Comparison of ENCODE assay signal across 29 cellular contexts in genomic region chr2:126653102-126653501, GRCh38. TPM values are rescaled to one million over a fixed set of nuclear protein-coding genes. Genes with fewer than 3 reads are reported as not detected.
"Had no signal": no experiment of that assay in that cellular context is flagged by ENCODE, and none has a peak within 500 bp of the region (broad histone marks: within the 10 kb centered on the region; RNA-seq: fewer than 3 reads in every experiment).

No MANE protein-coding gene starts in this region.

- H3K27ac Mint-ChIP-seq: activated B cell treated with CpG ODN at 0.5 μM for 24 hours; activated CD4-positive, alpha-beta memory T cell treated with anti-CD3 and anti-CD28 coated beads for 36 hours; activated CD8-positive, alpha-beta memory T cell treated with anti-CD3 and anti-CD28 coated beads, Interleukin-2, amount 10 ng/mL, durations not matched to agents 7 days and 5 days; activated naive CD4-positive, alpha-beta T cell treated with anti-CD3 and anti-CD28 coated beads, Interleukin-2, amount 50 U/mL, for 24 hours; dendritic cell treated with granulocyte-macrophage colony-stimulating factor and Interleukin-4, amounts not matched to agents 40 ng/mL and 50 ng/mL, for 4 days; neural progenitor cell; progenitor cell of endocrine pancreas had no signal

- H3K9ac ChIP-seq: neural progenitor cell had no signal

- H2AFZ ChIP-seq: neural progenitor cell had no signal

- H3K4me3 Mint-ChIP-seq: activated B cell treated with CpG ODN at 0.5 μM for 24 hours; activated CD4-positive, alpha-beta memory T cell treated with anti-CD3 and anti-CD28 coated beads for 36 hours; activated CD8-positive, alpha-beta memory T cell treated with anti-CD3 and anti-CD28 coated beads, Interleukin-2, amount 10 ng/mL, durations not matched to agents 7 days and 5 days; activated naive CD4-positive, alpha-beta T cell treated with anti-CD3 and anti-CD28 coated beads, Interleukin-2, amount 50 U/mL, for 24 hours; dendritic cell treated with granulocyte-macrophage colony-stimulating factor and Interleukin-4, amounts not matched to agents 40 ng/mL and 50 ng/mL, for 4 days; neural progenitor cell had no signal

- H3K4me3 ChIP-seq: body of pancreas, cardiac muscle cell, lower lobe of right lung, neural progenitor cell, sigmoid colon, smooth muscle cell, thoracic aorta, upper lobe of left lung had no signal

- H3K4me1 ChIP-seq: foreskin keratinocyte had no signal

- H3K9me3 ChIP-seq: body of pancreas, lower lobe of right lung, sigmoid colon, thoracic aorta, upper lobe of left lung had no signal

- H3K27me3 Mint-ChIP-seq: activated B cell treated with CpG ODN at 0.5 μM for 24 hours; activated CD4-positive, alpha-beta memory T cell treated with anti-CD3 and anti-CD28 coated beads for 36 hours; activated CD8-positive, alpha-beta memory T cell treated with anti-CD3 and anti-CD28 coated beads, Interleukin-2, amount 10 ng/mL, durations not matched to agents 7 days and 5 days; activated naive CD4-positive, alpha-beta T cell treated with anti-CD3 and anti-CD28 coated beads, Interleukin-2, amount 50 U/mL, for 24 hours; naive B cell had no signal

- DNase-seq: activated B cell treated with CpG ODN at 0.5 μM for 24 hours; activated CD4-positive, alpha-beta memory T cell treated with anti-CD3 and anti-CD28 coated beads for 36 hours; activated CD4-positive, alpha-beta T cell treated with anti-CD3 and anti-CD28 coated beads for 4 hours; activated CD8-positive, alpha-beta memory T cell treated with anti-CD3 and anti-CD28 coated beads, Interleukin-2, amount 10 ng/mL, durations not matched to agents 7 days and 5 days; activated gamma-delta T cell treated with Interleukin-2 at 50 U/mL for 16 hours; activated T-cell treated with anti-CD3 and anti-CD28 coated beads for 4 hours; anterior cingulate cortex; body of pancreas; effector CD4-positive, alpha-beta T cell; foreskin keratinocyte; kidney; lower lobe of right lung; naive B cell; retina; sigmoid colon; stimulated activated CD4-positive, alpha-beta T cell treated with anti-CD3 and anti-CD28 coated beads, Interleukin-2, amount 100 ng/mL, for 48 hours; stimulated activated CD8-positive, alpha-beta memory T cell treated with anti-CD3 and anti-CD28 coated beads, Interleukin-4, amount 100 ng/mL, for 48 hours; stimulated activated naive CD4-positive, alpha-beta T cell; T1000; upper lobe of left lung had no signal

- ATAC-seq: activated CD8-positive, alpha-beta memory T cell treated with anti-CD3 and anti-CD28 coated beads, Interleukin-2, amount 10 ng/mL, durations not matched to agents 7 days and 5 days; body of pancreas; foreskin keratinocyte; left lobe of liver; lower lobe of right lung had no signal

- H3K27me3 ChIP-seq: body of pancreas, cardiac muscle cell, foreskin keratinocyte, sigmoid colon, upper lobe of left lung had no signal

- H3K36me3 ChIP-seq: cardiac muscle cell, lower lobe of right lung, neural progenitor cell, sigmoid colon, thoracic aorta, upper lobe of left lung had no signal

- FAIRE-seq: endometrium, kidney had no signal

- H3K4me2 ChIP-seq: neural progenitor cell, smooth muscle cell had no signal

- H3K27ac ChIP-seq: body of pancreas, cardiac muscle cell, foreskin keratinocyte, lower lobe of right lung, neural progenitor cell, sigmoid colon, thoracic aorta had no signal

RNA-seq across cellular contexts. Expression of gene GYPC, which starts 2.9 kb away (rescaled TPM):
- total RNA-seq: foreskin keratinocyte had no signal
